8 cellular contexts compared by ENCODE assay signal in genomic region chr11:67420147-67420645, GRCh38. TPM values are rescaled to one million over a fixed set of nuclear protein-coding genes. Genes with fewer than 3 reads are reported as not detected.
DNase-seq lines count a peak whose midpoint lies in the region; ATAC-seq and TF ChIP-seq lines count a peak whose summit lies in the region.

No MANE protein-coding gene starts in this region.

- H3K27ac ChIP-seq in ACC112 (ENCODE audit: low read depth, low read length), result no peak overlapping the region
- H3K27ac ChIP-seq in KMS-11, result peak overlapping the region; percentile 69
- H3K27ac ChIP-seq in caudate nucleus (ENCODE audit: low read depth, low read length), result peak overlapping the region; percentile 58

- H3K36me3 ChIP-seq in ACC112 (ENCODE audit: insufficient read depth, low read length) (no peaks in the 10 kb centered on the region), KMS-11 (ENCODE audit: insufficient read depth) (no peaks in the 10 kb centered on the region)

- H3K27me3 Mint-ChIP-seq in naive B cell, result no peaks in the 10 kb centered on the region

- H3K4me2 ChIP-seq in KMS-11, result peak overlapping the region; percentile 71

- H3K4me1 ChIP-seq in ACC112 (ENCODE audit: control insufficient read depth, insufficient read depth, low read length, unreplicated experiment) (peaks cover 7% of the 10 kb centered on the region), KMS-11 (ENCODE audit: low read depth, poor library complexity, severe bottlenecking) (peaks cover 12% of the 10 kb centered on the region)

- DNase-seq in caudate nucleus (lab: John Stamatoyannopoulos, UW), result no peak
- no peak for DNase-seq in naive B cell
- no peak for DNase-seq in hypothalamus (lab: John Stamatoyannopoulos, UW)

- ATAC-seq in naive B cell (ENCODE audit: low read depth in 2 of 2), result no peak
- ATAC-seq in GM18858 (IDR thresholded peaks at IDR 0.05; ENCODE audit: unreplicated experiment), result no peak
- no peak for ATAC-seq in HG02588 (IDR thresholded peaks at IDR 0.05; ENCODE audit: unreplicated experiment)
- no peak for ATAC-seq in GM18511 (IDR thresholded peaks at IDR 0.05; ENCODE audit: unreplicated experiment)

- peaks cover 50 to 62% (median 61%) of the 10 kb centered on the region in 3 donors for H3K4me1 Mint-ChIP-seq in naive B cell

- H3K4me3 ChIP-seq in ACC112 (ENCODE audit: low read depth, low read length), result peak overlapping the region; percentile 92
- H3K4me3 ChIP-seq in KMS-11 (IDR thresholded peaks at IDR 0.05; ENCODE audit: insufficient read depth, low read depth, low read length), result no peak overlapping the region

- H3K27ac Mint-ChIP-seq in naive B cell, result peak overlapping the region; percentile 24 to 97 (median 87)

- H3K27me3 ChIP-seq in ACC112 (ENCODE audit: insufficient read depth, low read length) (no peaks in the 10 kb centered on the region; the same call in 1 of the 2 replicates), KMS-11 (ENCODE audit: insufficient read depth, low read depth) (no peaks in the 10 kb centered on the region; the same call in 1 of the 2 replicates)

- no peak overlapping the region for H2AFZ ChIP-seq in ACC112 (ENCODE audit: low read length, unreplicated experiment)
- H2AFZ ChIP-seq in KMS-11 (ENCODE audit: low read depth), result peak overlapping the region; percentile 73

- no peaks in the 10 kb centered on the region for H4K20me1 ChIP-seq in KMS-11 (ENCODE audit: insufficient read depth)

- peak overlapping the region; percentile 85 for H3K9ac ChIP-seq in KMS-11

- H3K4me3 Mint-ChIP-seq in naive B cell, result peak overlapping the region; percentile 84 to 91 (median 86)

- H3K36me3 Mint-ChIP-seq in naive B cell, result no peaks in the 10 kb centered on the region

- H3K9me3 Mint-ChIP-seq in naive B cell, result no peaks in the 10 kb centered on the region

- no peak for TF ChIP-seq CTCF in KMS-11 (conservative IDR thresholded peaks at IDR 0.05; ENCODE audit: low read depth, low read length)

- H3K79me2 ChIP-seq in ACC112 (ENCODE audit: control insufficient read depth, insufficient read depth, low read length, unreplicated experiment) (no peaks in the 10 kb centered on the region), KMS-11 (ENCODE audit: insufficient read depth, low read depth) (no peaks in the 10 kb centered on the region)

RNA-seq across cellular contexts. Expression of gene CARNS1, which starts 4.7 kb away (rescaled TPM):
- 1 to 10 TPM in 5 of 6 donors, under 1 TPM in 1; 0.80 to 2.9 (median 1.7) TPM for polyA plus RNA-seq in naive B cell (ENCODE audit: low read depth in 6 of 6)

RNA-seq across cellular contexts. Expression of gene RPS6KB2, which starts 8.1 kb away (rescaled TPM):
- polyA plus RNA-seq in naive B cell (ENCODE audit: low read depth in 6 of 6), result 10 to 100 TPM; 37.9 to 54.7 (median 50.0) TPM

RNA-seq across cellular contexts. Expression of gene TBC1D10C, which starts 16.3 kb away (rescaled TPM):
- polyA plus RNA-seq in naive B cell (ENCODE audit: low read depth in 6 of 6), result 100 to 1,000 TPM; 190 to 304 (median 239) TPM

RNA-seq across cellular contexts. Expression of gene PTPRCAP, which starts 17.3 kb away (rescaled TPM):
- polyA plus RNA-seq in naive B cell (ENCODE audit: low read depth in 6 of 6), result 1,000 to 10,000 TPM in 3 of 6 donors, 100 to 1,000 TPM in 3; 953 to 1,146 (median 1,009) TPM

RNA-seq across cellular contexts. Expression of gene PPP1CA, which starts 18.5 kb away (rescaled TPM):
- polyA plus RNA-seq in naive B cell (ENCODE audit: low read depth in 6 of 6), result 100 to 1,000 TPM; 492 to 795 (median 530) TPM
